8 cellular contexts compared by ENCODE assay signal in genomic region chrX:80807606-80808159, GRCh38. TPM values are rescaled to one million over a fixed set of nuclear protein-coding genes. Genes with fewer than 3 reads are reported as not detected.
A peak's percentile ranks its signal among the peaks of the same experiment; 100 is the strongest.
DNase-seq lines count a peak whose midpoint lies in the region; ATAC-seq and TF ChIP-seq lines count a peak whose summit lies in the region.

No MANE protein-coding gene starts in this region.

- H3K27ac Mint-ChIP-seq in activated T-cell treated with anti-CD3 and anti-CD28 coated beads, Interleukin-2, amount 50 U/mL, for 72 hours = peak overlapping the region; percentile 96

- H3K9me3 Mint-ChIP-seq in activated T-cell treated with anti-CD3 and anti-CD28 coated beads, Interleukin-2, amount 50 U/mL, for 72 hours = no peaks in the 10 kb centered on the region

- H3K4me1 Mint-ChIP-seq in activated T-cell treated with anti-CD3 and anti-CD28 coated beads, Interleukin-2, amount 50 U/mL, for 72 hours (ENCODE audit: low read depth) = peaks cover 22% of the 10 kb centered on the region

- H3K27me3 ChIP-seq in right cardiac atrium (ENCODE audit: control insufficient read depth, insufficient read depth) (no peaks in the 10 kb centered on the region), skeletal muscle satellite cell (ENCODE audit: control insufficient read depth, insufficient read depth, low read length) (no peaks in the 10 kb centered on the region)

- 5% methylated on average over 15 of the region's 15 CpGs for whole genome bisulfite sequencing in right cardiac atrium

- H3K9ac ChIP-seq in skeletal muscle satellite cell (ENCODE audit: low read depth, low read length) = peak overlapping the region; percentile 74

- H3K4me3 Mint-ChIP-seq in activated T-cell treated with anti-CD3 and anti-CD28 coated beads, Interleukin-2, amount 50 U/mL, for 72 hours = peak overlapping the region; percentile 84 to 95

- H3K36me3 Mint-ChIP-seq in activated T-cell treated with anti-CD3 and anti-CD28 coated beads, Interleukin-2, amount 50 U/mL, for 72 hours (ENCODE audit: insufficient read depth in 2 of 2) = peaks cover 1 to 8% of the 10 kb centered on the region in 2 donors

- TF ChIP-seq CTCF in VCaP (conservative IDR thresholded peaks at IDR 0.05) = no peak

- H3K36me3 ChIP-seq in skeletal muscle satellite cell (ENCODE audit: insufficient read depth, low read length) = no peaks in the 10 kb centered on the region

- H3K4me3 ChIP-seq in right cardiac atrium (ENCODE audit: low read length) (peak overlapping the region; percentile 90), skeletal muscle satellite cell (ENCODE audit: low read length) (peak overlapping the region; percentile 83)

- intact Hi-C loops in right cardiac atrium (cut with DNase I) = no loop called here

- peak overlapping the region; percentile 85 for H3K4me2 ChIP-seq in skeletal muscle satellite cell (ENCODE audit: low read length)

- ATAC-seq in activated T-cell treated with anti-CD3 and anti-CD28 coated beads, Interleukin-2, amount 50 U/mL, for 72 hours (replicated peaks in 1 of 2) = no peak
- ATAC-seq in right cardiac atrium (no peak), HG02763 (IDR thresholded peaks at IDR 0.05; ENCODE audit: unreplicated experiment) (no peak), GM21737 (IDR thresholded peaks at IDR 0.05; ENCODE audit: unreplicated experiment) (no peak)

- H3K9me3 ChIP-seq in right cardiac atrium (ENCODE audit: control insufficient read depth, low read length) (no peaks in the 10 kb centered on the region), skeletal muscle satellite cell (replicated peaks; ENCODE audit: low read length) (no peaks in the 10 kb centered on the region)

- H3K27ac ChIP-seq in VCaP (peak overlapping the region; percentile 69), right cardiac atrium (ENCODE audit: low read length) (no peak overlapping the region)

- DNase-seq in activated T-cell treated with anti-CD3 and anti-CD28 coated beads, Interleukin-2, amount 50 U/mL, for 72 hours = no peak
- DNase-seq in activated T-cell treated with anti-CD3 and anti-CD28 coated beads, Interleukin-2, amount 50 U/mL, for 1 hour = no peak
- no peak for DNase-seq in right cardiac atrium
- DNase-seq in CD1c-positive myeloid dendritic cell (ENCODE audit: extremely low spot score) = no peak

- H3K4me1 ChIP-seq in right cardiac atrium (ENCODE audit: control insufficient read depth, insufficient read depth, low read length) = no peaks in the 10 kb centered on the region
- no peaks in the 10 kb centered on the region for H3K4me1 ChIP-seq in skeletal muscle satellite cell (ENCODE audit: control insufficient read depth, insufficient read depth, low read length)

- no peaks in the 10 kb centered on the region for H3K27me3 Mint-ChIP-seq in activated T-cell treated with anti-CD3 and anti-CD28 coated beads, Interleukin-2, amount 50 U/mL, for 72 hours (ENCODE audit: low read depth)

RNA-seq across cellular contexts. Expression of gene BRWD3, which starts 2.0 kb away (rescaled TPM):
- 10 to 100 TPM; 25.4 to 29.1 TPM for total RNA-seq in activated T-cell treated with anti-CD3 and anti-CD28 coated beads, Interleukin-2, amount 50 U/mL, for 72 hours
- 10 to 100 TPM in 1 of 4 donors, 1 to 10 TPM in 3; 8.5 to 10.0 (median 9.2) TPM for total RNA-seq in right cardiac atrium
- polyA plus RNA-seq in right cardiac atrium = 3.0 TPM
- 6.8 and 14.2 TPM in 2 replicates for total RNA-seq in skeletal muscle satellite cell (2012; rRNA removed)
